Comparison of ENCODE assay signal across 14 cellular contexts in genomic region chr4:172750910-172751309, GRCh38.
DNase-seq lines count a peak whose midpoint lies in the region; ATAC-seq, FAIRE-seq and TF ChIP-seq lines count a peak whose summit lies in the region.
"Had no signal": no experiment of that assay in that cellular context is flagged by ENCODE, and none has a peak within 500 bp of the region (broad histone marks: within the 10 kb centered on the region; RNA-seq: fewer than 3 reads in every experiment).

No MANE protein-coding gene starts in this region.

- peak; percentile 73 for ATAC-seq in GM19324 (IDR thresholded peaks at IDR 0.05; ENCODE audit: low FRiP score, unreplicated experiment)
- peak; percentile 100 for ATAC-seq in HG02610 (IDR thresholded peaks at IDR 0.05; ENCODE audit: unreplicated experiment)
- peak; percentile 96 for ATAC-seq in HG03280 (IDR thresholded peaks at IDR 0.05; ENCODE audit: unreplicated experiment)
- no peak for ATAC-seq in sciatic nerve
- ATAC-seq: SK-N-SH treated with all-trans-retinoic acid at 6 μM for 48 hours had no signal

- H3K4me3 ChIP-seq in GM12865 (ENCODE audit: low read depth, low read length): no peak overlapping the region

- no peak for TF ChIP-seq CTCF in GM12865 (IDR thresholded peaks at IDR 0.05; ENCODE audit: insufficient read depth, low read depth, low read length, missing control alignments)

- FAIRE-seq in urothelium cell line (lab: Jason Lieb, UNC): no peak

- intact Hi-C loops in sciatic nerve (cut with DNase I): no loop called here

- DNase-seq in GM12865 (ENCODE audit: low read depth) (peak; percentile 60), HT-29 (ENCODE audit: low spot score) (no peak), DMS153 treated with DMSO at 0.1 percent for 48 hours (lab: John Stamatoyannopoulos, UW; ENCODE audit: unreplicated experiment) (no peak), urothelium cell line (ENCODE audit: low spot score) (no peak), sciatic nerve (ENCODE audit: low spot score) (no peak)
- DNase-seq: activated CD4-positive, CD25-positive, alpha-beta regulatory T cell treated with anti-CD3 and anti-CD28 coated beads, Interleukin-2, amount 50 U/mL, for 72 hours; cortex of kidney; HCEC 1CT; NCI-H524; nephron progenitor cell had no signal
